2 cellular contexts compared by ENCODE assay signal in the genomic region with DNA sequence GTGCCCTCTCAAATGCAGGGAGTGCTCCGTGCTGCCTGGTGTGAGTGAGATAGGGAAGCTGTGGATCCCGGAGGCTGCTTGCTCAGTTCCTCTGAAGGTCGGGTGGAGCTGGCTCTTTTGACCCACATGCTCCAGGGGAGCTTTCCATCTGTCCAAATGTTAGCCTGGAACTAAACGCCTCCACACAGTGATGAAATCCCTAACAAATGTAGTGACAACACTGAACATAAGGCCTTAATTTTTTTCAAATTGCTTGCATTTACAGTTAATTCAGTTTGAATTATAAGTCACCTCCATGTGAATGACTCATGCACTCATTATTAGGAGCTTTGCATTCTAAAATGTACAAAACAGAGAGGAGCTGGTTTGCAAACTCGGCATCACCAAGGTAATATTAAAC.
TF ChIP-seq lines count a peak whose summit lies in the region.

No MANE protein-coding gene starts in this region.

TF ChIP-seq in GM23338, 12 proteins besides CTCF, POLR2A, EP300 and RAD21 (continued from another document):
- TF ChIP-seq, protein P1, sequence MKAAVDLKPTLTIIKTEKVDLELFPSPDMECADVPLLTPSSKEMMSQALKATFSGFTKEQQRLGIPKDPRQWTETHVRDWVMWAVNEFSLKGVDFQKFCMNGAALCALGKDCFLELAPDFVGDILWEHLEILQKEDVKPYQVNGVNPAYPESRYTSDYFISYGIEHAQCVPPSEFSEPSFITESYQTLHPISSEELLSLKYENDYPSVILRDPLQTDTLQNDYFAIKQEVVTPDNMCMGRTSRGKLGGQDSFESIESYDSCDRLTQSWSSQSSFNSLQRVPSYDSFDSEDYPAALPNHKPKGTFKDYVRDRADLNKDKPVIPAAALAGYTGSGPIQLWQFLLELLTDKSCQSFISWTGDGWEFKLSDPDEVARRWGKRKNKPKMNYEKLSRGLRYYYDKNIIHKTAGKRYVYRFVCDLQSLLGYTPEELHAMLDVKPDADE (IDR thresholded peaks at IDR 0.05), result no peak

TF ChIP-seq in SK-N-SH, 30 proteins besides CTCF, POLR2A, EP300 and RAD21 (continued from another document):
- no peak for TF ChIP-seq MXI1 (IDR thresholded peaks at IDR 0.05; ENCODE audit: low read depth, low read length)
- TF ChIP-seq FOXM1 (IDR thresholded peaks at IDR 0.05; ENCODE audit: low read depth), result no peak
- TF ChIP-seq SMC3 (IDR thresholded peaks at IDR 0.05; ENCODE audit: low read depth, low read length), result no peak
- peak; percentile 36; the same call in 1 of the 2 replicates for TF ChIP-seq JUND (IDR thresholded peaks at IDR 0.05)
